ENCODE assay signal across 1 cellular context in the genomic region with DNA sequence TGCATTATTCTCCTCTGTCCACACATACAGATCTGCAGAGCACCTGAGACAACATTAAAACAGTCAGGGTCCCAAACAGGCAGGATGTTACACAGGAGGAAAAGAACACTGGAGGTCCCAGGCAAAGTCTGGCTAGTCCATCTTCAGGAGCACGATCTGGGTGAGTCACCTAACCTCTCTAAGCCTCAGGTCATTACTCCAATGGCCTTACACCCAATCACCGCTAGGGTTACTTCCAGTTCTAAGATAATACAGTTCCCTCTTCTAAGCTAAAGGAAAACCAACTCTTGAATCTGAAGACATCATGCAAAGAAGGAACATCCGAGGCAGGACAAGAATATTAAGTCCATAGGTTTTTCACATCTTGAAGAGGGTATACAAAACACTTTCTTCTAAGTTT.
TF ChIP-seq lines count a peak whose summit lies in the region.

No MANE protein-coding gene starts in this region.

TF ChIP-seq in WTC11, 78 proteins besides CTCF, POLR2A, EP300 and RAD21 (continued from another document):
- TF ChIP-seq, protein P1, sequence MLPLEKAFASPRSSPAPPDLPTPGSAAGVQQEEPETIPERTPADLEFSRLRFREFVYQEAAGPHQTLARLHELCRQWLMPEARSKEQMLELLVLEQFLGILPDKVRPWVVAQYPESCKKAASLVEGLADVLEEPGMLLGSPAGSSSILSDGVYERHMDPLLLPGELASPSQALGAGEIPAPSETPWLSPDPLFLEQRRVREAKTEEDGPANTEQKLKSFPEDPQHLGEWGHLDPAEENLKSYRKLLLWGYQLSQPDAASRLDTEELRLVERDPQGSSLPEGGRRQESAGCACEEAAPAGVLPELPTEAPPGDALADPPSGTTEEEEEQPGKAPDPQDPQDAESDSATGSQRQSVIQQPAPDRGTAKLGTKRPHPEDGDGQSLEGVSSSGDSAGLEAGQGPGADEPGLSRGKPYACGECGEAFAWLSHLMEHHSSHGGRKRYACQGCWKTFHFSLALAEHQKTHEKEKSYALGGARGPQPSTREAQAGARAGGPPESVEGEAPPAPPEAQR (CRISPR knock-in tag; IDR thresholded peaks at IDR 0.05) = no peak
- no peak for TF ChIP-seq RELA (CRISPR knock-in tag; IDR thresholded peaks at IDR 0.05; ENCODE audit: borderline replicate concordance)
- no peak for TF ChIP-seq ZNF396 (CRISPR knock-in tag; IDR thresholded peaks at IDR 0.05; ENCODE audit: borderline replicate concordance)
- no peak for TF ChIP-seq CREM (CRISPR knock-in tag; IDR thresholded peaks at IDR 0.05)
- TF ChIP-seq HMGA2 (CRISPR knock-in tag; IDR thresholded peaks at IDR 0.05) = no peak
- TF ChIP-seq MXD4 (CRISPR knock-in tag; IDR thresholded peaks at IDR 0.05; ENCODE audit: borderline replicate concordance) = no peak
- no peak for TF ChIP-seq EMX1 (CRISPR knock-in tag; IDR thresholded peaks at IDR 0.05)
